Comparison of ENCODE assay signal across 15 cellular contexts in the genomic region with DNA sequence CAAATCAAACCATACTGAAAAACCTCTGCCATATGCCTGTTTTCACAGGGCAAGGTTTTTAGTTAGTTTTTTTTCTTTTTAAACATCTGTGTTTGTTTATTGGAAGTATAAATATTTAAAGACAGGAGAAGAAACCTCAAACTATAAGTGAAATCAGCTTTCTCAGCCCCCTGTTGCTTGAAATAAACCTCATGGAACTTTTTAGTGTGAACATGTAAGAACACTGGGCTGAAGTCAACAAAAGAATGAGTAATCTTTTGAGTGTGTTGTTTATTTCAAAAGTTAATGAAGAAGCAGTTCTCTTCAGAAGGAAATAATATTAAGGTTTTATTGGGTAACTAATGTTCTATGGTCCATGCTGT.
DNase-seq lines count a peak whose midpoint lies in the region; ATAC-seq and TF ChIP-seq lines count a peak whose summit lies in the region.
"Had no signal": no experiment of that assay in that cellular context is flagged by ENCODE, and none has a peak within 500 bp of the region (broad histone marks: within the 10 kb centered on the region; RNA-seq: fewer than 3 reads in every experiment).

No MANE protein-coding gene starts in this region.

- no peaks in the 10 kb centered on the region for H3K27me3 ChIP-seq in subcutaneous abdominal adipose tissue (ENCODE audit: control insufficient read depth in 5 of 5, insufficient read depth in 4 of 5, low read length in 5 of 5)
- H3K27me3 ChIP-seq: neutrophil had no signal

- H3K4me3 ChIP-seq in astrocyte of the cerebellum (ENCODE audit: low read depth, low read length) (no peak overlapping the region), fibroblast of villous mesenchyme (ENCODE audit: low read depth, low read length) (no peak overlapping the region), subcutaneous abdominal adipose tissue (ENCODE audit: low read depth in 1 of 5, low read length in 5 of 5) (no peak overlapping the region)

- no peaks in the 10 kb centered on the region for H3K36me3 ChIP-seq in subcutaneous abdominal adipose tissue (ENCODE audit: control insufficient read depth in 5 of 5, insufficient read depth in 5 of 5, low read length in 5 of 5)
- H3K36me3 ChIP-seq: neutrophil had no signal

- H3K4me1 ChIP-seq in subcutaneous abdominal adipose tissue (ENCODE audit: control insufficient read depth in 5 of 5, insufficient read depth in 5 of 5, low read length in 5 of 5), result peaks cover 0 to 15% (median 0%) of the 10 kb centered on the region in 5 donors

- TF ChIP-seq CTCF in astrocyte of the cerebellum (IDR thresholded peaks at IDR 0.05; ENCODE audit: low read depth, low read length, missing control alignments) (no peak), fibroblast of villous mesenchyme (IDR thresholded peaks at IDR 0.05; ENCODE audit: insufficient read depth, low read depth, low read length) (no peak)

- peak; percentile 91 for DNase-seq in H4 (ENCODE audit: low spot score)
- peak; percentile 83 for DNase-seq in astrocyte of the cerebellum (ENCODE audit: low read depth)
- peak; percentile 94 for DNase-seq in fibroblast of villous mesenchyme (ENCODE audit: low read depth)
- DNase-seq in NOMO-1 (lab: John Stamatoyannopoulos, UW; ENCODE audit: unreplicated experiment in 2 of 2), result no peak
- DNase-seq: activated CD8-positive, alpha-beta T cell treated with anti-CD3 and anti-CD28 coated beads, Interleukin-2, amount 10 ng/mL, durations not matched to agents 7 days and 5 days; EL; H9; immature natural killer cell; NCI-H1092; stimulated activated naive CD4-positive, alpha-beta T cell had no signal

- no peak for ATAC-seq in HG03025 (IDR thresholded peaks at IDR 0.05; ENCODE audit: low FRiP score, unreplicated experiment)
- ATAC-seq in HG02571 (IDR thresholded peaks at IDR 0.05; ENCODE audit: unreplicated experiment), result no peak
- ATAC-seq: activated CD8-positive, alpha-beta T cell treated with anti-CD3 and anti-CD28 coated beads, Interleukin-2, amount 10 ng/mL, durations not matched to agents 7 days and 5 days; activated T-helper 17 cell treated with anti-CD3 and anti-CD28 coated beads, Interleukin-2, amount 50 U/mL, for 72 hours had no signal

- H3K27ac ChIP-seq in subcutaneous abdominal adipose tissue (ENCODE audit: low read depth, low read length), result peak overlapping the region; percentile 78
- H3K27ac ChIP-seq: neutrophil had no signal

- H3K9ac ChIP-seq in subcutaneous abdominal adipose tissue (ENCODE audit: low read length in 5 of 5), result no peak overlapping the region

- no peaks in the 10 kb centered on the region for H3K9me3 ChIP-seq in subcutaneous abdominal adipose tissue (ENCODE audit: control insufficient read depth in 5 of 5, low read length in 5 of 5)
- H3K9me3 ChIP-seq: neutrophil had no signal

- in situ Hi-C loops in astrocyte of the cerebellum (cut with HindIII; ENCODE audit: low sequenced_read_pairs), result no loop called here

Comparison
In these comparisons a context has a peak if more than half of its experiments do, and no peak if none do; other contexts are left out.
1. DNase-seq: peak in H4 (single experiment), astrocyte of the cerebellum (single experiment) and fibroblast of villous mesenchyme (single experiment); none in NOMO-1 (0 of 2).